Comparison of ENCODE assay signal across 2 cellular contexts in the genomic region with DNA sequence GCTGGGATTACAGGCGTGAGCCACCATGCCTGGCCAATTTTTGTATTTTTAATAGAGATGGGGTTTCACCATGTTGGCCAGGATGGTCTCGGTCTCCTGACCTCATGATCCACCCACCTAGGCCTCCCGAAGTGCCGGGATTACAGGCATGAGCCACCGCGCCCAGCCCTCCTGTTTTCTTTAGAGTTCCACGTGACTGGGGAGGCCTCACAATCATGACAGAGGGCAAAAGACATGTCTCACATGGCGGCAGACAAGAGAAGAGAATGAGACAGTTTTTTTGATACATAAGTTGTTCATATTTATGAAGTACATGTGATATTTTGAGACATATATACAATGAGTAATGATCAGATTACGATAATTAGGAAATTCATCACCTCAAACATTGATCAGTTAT. TPM values are rescaled to one million over a fixed set of nuclear protein-coding genes. Genes with fewer than 3 reads are reported as not detected.
"Had no signal": no experiment of that assay in that cellular context is flagged by ENCODE, and none has a peak within 500 bp of the region (broad histone marks: within the 10 kb centered on the region; RNA-seq: fewer than 3 reads in every experiment).

No MANE protein-coding gene starts in this region.

RNA-seq across cellular contexts. Expression of a gene that starts 6.8 kb away (rescaled TPM):
- total RNA-seq: G401, GM12878 had no signal
- polyA plus RNA-seq: GM12878 had no signal
